Comparison of ENCODE assay signal across 8 cellular contexts in genomic region chr4:48047421-48047844, GRCh38. TPM values are rescaled to one million over a fixed set of nuclear protein-coding genes. Genes with fewer than 3 reads are reported as not detected.
DNase-seq lines count a peak whose midpoint lies in the region; ATAC-seq and TF ChIP-seq lines count a peak whose summit lies in the region.

No MANE protein-coding gene starts in this region.

- no peaks in the 10 kb centered on the region for H4K20me1 ChIP-seq in Karpas-422 (ENCODE audit: insufficient read depth, low read depth, low read length)

- no peaks in the 10 kb centered on the region for H3K79me2 ChIP-seq in Karpas-422 (ENCODE audit: low read length)

- no peaks in the 10 kb centered on the region for H3K27me3 ChIP-seq in Karpas-422 (ENCODE audit: low read length)
- peaks cover 0 to 20% of the 10 kb centered on the region in 2 experiments for H3K27me3 ChIP-seq in mesenchymal stem cell (ENCODE audit: control insufficient read depth in 1 of 2, insufficient read depth in 1 of 2, low read length in 2 of 2)

- no peaks in the 10 kb centered on the region for H3K9me3 ChIP-seq in Karpas-422 (ENCODE audit: low read length)
- no peaks in the 10 kb centered on the region for H3K9me3 ChIP-seq in mesenchymal stem cell (ENCODE audit: control insufficient read depth, low read length)

- H3K9ac ChIP-seq in Karpas-422 (ENCODE audit: low read length): peak overlapping the region; percentile 48
- H3K9ac ChIP-seq in mesenchymal stem cell (ENCODE audit: low read length): no peak overlapping the region

- peak overlapping the region; percentile 70 for H3K27ac ChIP-seq in Karpas-422 (ENCODE audit: low read length)
- no peak overlapping the region for H3K27ac ChIP-seq in mesenchymal stem cell (ENCODE audit: low read length, poor library complexity, severe bottlenecking)

- no peak overlapping the region for H2BK5ac ChIP-seq in mesenchymal stem cell (ENCODE audit: low read depth, low read length, poor library complexity, severe bottlenecking)

- peak overlapping the region; percentile 60 to 89 for H3K4me3 Mint-ChIP-seq in CD14-positive monocyte

- DNase-seq in CD14-positive monocyte (ENCODE audit: low spot score): no peak
- peak; percentile 90 for DNase-seq in Karpas-422
- peak; percentile 90 for DNase-seq in activated CD8-positive, alpha-beta memory T cell treated with anti-CD3 and anti-CD28 coated beads for 24 hours
- DNase-seq in kidney tubule cell (ENCODE audit: low spot score): peak; percentile 57
- peak; percentile 87 for DNase-seq in stimulated activated naive CD8-positive, alpha-beta T cell treated with anti-CD3 and anti-CD28 coated beads, Interleukin-15, Interleukin-2, amounts not matched to agents 100 U/mL and 50 U/mL, for 24 hours
- DNase-seq in NCI-H146 (lab: John Stamatoyannopoulos, UW): no peak
- no peak for DNase-seq in mesenchymal stem cell

- intact Hi-C loops in CD14-positive monocyte (cut with micrococcal nuclease): loop anchor here in 1 of 2 donors (10.0 kb wide), 1 partner anchor 123 kb away; no protein-coding TSS in a partner anchor

- H3K36me3 ChIP-seq in Karpas-422 (ENCODE audit: insufficient read depth, low read length) (no peaks in the 10 kb centered on the region), mesenchymal stem cell (ENCODE audit: control insufficient read depth in 1 of 2, insufficient read depth in 2 of 2, low read depth in 1 of 2, low read length in 2 of 2) (no peaks in the 10 kb centered on the region)

- no peak overlapping the region for H2BK12ac ChIP-seq in mesenchymal stem cell (ENCODE audit: low read length in 2 of 2)

- H3K27me3 Mint-ChIP-seq in CD14-positive monocyte (ENCODE audit: low read depth in 3 of 3): peaks cover 32 to 57% (median 41%) of the 10 kb centered on the region in 3 donors

- no peak for TF ChIP-seq CTCF in CD14-positive monocyte (IDR thresholded peaks at IDR 0.05)

- H3K23ac ChIP-seq in mesenchymal stem cell (ENCODE audit: low read length in 2 of 2): no peak overlapping the region

- peaks cover 61% of the 10 kb centered on the region for H3K4me1 ChIP-seq in Karpas-422 (ENCODE audit: low read length)
- H3K4me1 ChIP-seq in mesenchymal stem cell (ENCODE audit: control insufficient read depth, insufficient read depth, low read depth, low read length): peaks cover 1% of the 10 kb centered on the region

- peak; percentile 99 for ATAC-seq in GM21447 (IDR thresholded peaks at IDR 0.05; ENCODE audit: unreplicated experiment)
- ATAC-seq in stimulated activated naive CD8-positive, alpha-beta T cell treated with anti-CD3 and anti-CD28 coated beads, Interleukin-15, Interleukin-2, amounts not matched to agents 100 U/mL and 50 U/mL, for 24 hours: peak; percentile 90

- 67% methylated on average over 3 of the region's 3 CpGs for whole genome bisulfite sequencing in mesenchymal stem cell

- no peak overlapping the region for H2AK5ac ChIP-seq in mesenchymal stem cell (ENCODE audit: low read length, severe bottlenecking)

- H3K79me1 ChIP-seq in mesenchymal stem cell (replicated peaks; ENCODE audit: low read length, poor library complexity, severe bottlenecking): no peaks in the 10 kb centered on the region

- no peak overlapping the region for H4K8ac ChIP-seq in mesenchymal stem cell (ENCODE audit: low read length)

- H2BK15ac ChIP-seq in mesenchymal stem cell (ENCODE audit: low read depth, poor library complexity, severe bottlenecking): no peak overlapping the region

- no peak overlapping the region for H2BK120ac ChIP-seq in mesenchymal stem cell (ENCODE audit: low read depth, low read length)

- H3K14ac ChIP-seq in mesenchymal stem cell (ENCODE audit: low read length in 2 of 2): no peak overlapping the region

- H3K9me3 Mint-ChIP-seq in CD14-positive monocyte: peaks cover 0 to 3% (median 0%) of the 10 kb centered on the region in 7 donors

- peak overlapping the region; percentile 78 for H3K4me2 ChIP-seq in Karpas-422 (ENCODE audit: low read depth, low read length, poor library complexity, severe bottlenecking)
- H3K4me2 ChIP-seq in mesenchymal stem cell (ENCODE audit: low read length, poor library complexity, severe bottlenecking): no peak overlapping the region

- H3K36me3 Mint-ChIP-seq in CD14-positive monocyte: peaks cover 4 to 6% of the 10 kb centered on the region in 2 donors

- H2AFZ ChIP-seq in Karpas-422 (ENCODE audit: low read length) (peak overlapping the region; percentile 44; the same call in 1 of the 2 replicates), mesenchymal stem cell (ENCODE audit: low read depth, low read length) (no peak overlapping the region)

- H4K91ac ChIP-seq in mesenchymal stem cell (ENCODE audit: low read length): no peak overlapping the region

- H3K9me2 ChIP-seq in Karpas-422 (replicated peaks; ENCODE audit: insufficient read depth, low read length): no peaks in the 10 kb centered on the region

- peaks cover 47% of the 10 kb centered on the region for H3K4me1 Mint-ChIP-seq in CD14-positive monocyte

- H3K4me3 ChIP-seq in Karpas-422 (ENCODE audit: low read length) (peak overlapping the region; percentile 53), mesenchymal stem cell (ENCODE audit: insufficient read depth in 1 of 2, low read depth in 1 of 2, low read length in 2 of 2) (no peak overlapping the region)

- H3K27ac Mint-ChIP-seq in CD14-positive monocyte: peak overlapping the region in 5 of 7 donors; percentile 38 to 87 (median 66)

- no peak overlapping the region for H3K18ac ChIP-seq in mesenchymal stem cell (ENCODE audit: low read depth in 1 of 2, low read length in 2 of 2)

- H3K4ac ChIP-seq in mesenchymal stem cell (ENCODE audit: low read depth in 1 of 2, low read length in 2 of 2): no peak overlapping the region

RNA-seq across cellular contexts. Expression of gene NIPAL1, which starts 30.9 kb away (rescaled TPM):
- under 1 TPM in 1 of 2 donors, not detected in 1; 0.22 TPM for polyA plus RNA-seq in CD14-positive monocyte
- total RNA-seq in Karpas-422 (2014; rRNA removed; shearing (Covaris generic); ENCODE audit: low replicate concordance): 0.89 and 3.0 TPM in 2 replicates
- polyA plus RNA-seq in mesenchymal stem cell (2013, experiment 1 of 2): 1.1 TPM
- 0.86 TPM for polyA plus RNA-seq in mesenchymal stem cell (2013, experiment 2 of 2)

RNA-seq across cellular contexts. Expression of gene CNGA1, which starts 31.0 kb away (rescaled TPM):
- polyA plus RNA-seq in CD14-positive monocyte: not detected
- not detected in 2 replicates for total RNA-seq in Karpas-422 (2014; rRNA removed; shearing (Covaris generic); ENCODE audit: low replicate concordance)
- polyA plus RNA-seq in mesenchymal stem cell (2013, experiment 1 of 2): 0.11 TPM
- 0.08 TPM for polyA plus RNA-seq in mesenchymal stem cell (2013, experiment 2 of 2)

Comparison
In these comparisons a context has a peak if more than half of its experiments do, and no peak if none do; other contexts are left out.
1. DNase-seq: peak in Karpas-422 (single experiment), activated CD8-positive, alpha-beta memory T cell treated with anti-CD3 and anti-CD28 coated beads for 24 hours (single experiment), kidney tubule cell (single experiment) and stimulated activated naive CD8-positive, alpha-beta T cell treated with anti-CD3 and anti-CD28 coated beads, Interleukin-15, Interleukin-2, amounts not matched to agents 100 U/mL and 50 U/mL, for 24 hours (single experiment); none in CD14-positive monocyte (single experiment), NCI-H146 (single experiment) and mesenchymal stem cell (single experiment).